In genomic region chr11:73384531-73384870, GRCh38 we compare ENCODE assay signal across 14 cellular contexts. TPM values are rescaled to one million over a fixed set of nuclear protein-coding genes. Genes with fewer than 3 reads are reported as not detected.
DNase-seq lines count a peak whose midpoint lies in the region; ATAC-seq and TF ChIP-seq lines count a peak whose summit lies in the region.
"Had no signal": no experiment of that assay in that cellular context is flagged by ENCODE, and none has a peak within 500 bp of the region (broad histone marks: within the 10 kb centered on the region; RNA-seq: fewer than 3 reads in every experiment).

No MANE protein-coding gene starts in this region.

- TF ChIP-seq CTCF in Peyer's patch (IDR thresholded peaks at IDR 0.05), result no peak
- TF ChIP-seq CTCF in glutamatergic neuron (IDR thresholded peaks at IDR 0.05; ENCODE audit: partially characterized antibody, unreplicated experiment), result no peak
- TF ChIP-seq CTCF in foreskin fibroblast (IDR thresholded peaks at IDR 0.05; ENCODE audit: low read depth, low read length), result no peak
- no peak for TF ChIP-seq CTCF in chondrocyte (IDR thresholded peaks at IDR 0.05)

- H3K4me3 ChIP-seq in Peyer's patch, result peak overlapping the region in 1 of 4 donors; percentile 15
- no peak overlapping the region for H3K4me3 ChIP-seq in foreskin fibroblast (ENCODE audit: low read depth in 1 of 2, low read length in 2 of 2)
- H3K4me3 ChIP-seq: lung had no signal

- no peaks in the 10 kb centered on the region for H3K36me3 ChIP-seq in Peyer's patch

- H3K27ac ChIP-seq in Peyer's patch, result peak overlapping the region; percentile 54 to 99 (median 69)

- H3K9me3 ChIP-seq in Peyer's patch, result no peaks in the 10 kb centered on the region

- H3K36me3 Mint-ChIP-seq in T-helper 1 cell treated with Interleukin-12 subunit alpha and Interleukin-12 subunit beta and Interleukin-4 antibody, amounts not matched to agents 30 μg/mL and 1 μg/mL, for 36 hours (ENCODE audit: low read depth), result peaks cover 3% of the 10 kb centered on the region
- no peaks in the 10 kb centered on the region for H3K36me3 Mint-ChIP-seq in glutamatergic neuron (ENCODE audit: unreplicated experiment)
- H3K36me3 Mint-ChIP-seq in stimulated activated memory B cell treated with anti-CD40 and anti-IgM and Interleukin-4, amounts not matched to agents 10 μg/mL and 1 μg/mL and 100 μg/mL, for 72 hours, result peaks cover 31% of the 10 kb centered on the region
- no peaks in the 10 kb centered on the region for H3K36me3 Mint-ChIP-seq in chondrocyte (ENCODE audit: low read depth)

- peaks cover 54% of the 10 kb centered on the region for H3K4me1 Mint-ChIP-seq in T-helper 1 cell treated with Interleukin-12 subunit alpha and Interleukin-12 subunit beta and Interleukin-4 antibody, amounts not matched to agents 30 μg/mL and 1 μg/mL, for 36 hours (ENCODE audit: low read depth)
- H3K4me1 Mint-ChIP-seq in glutamatergic neuron (ENCODE audit: low read depth, unreplicated experiment), result peaks cover 27% of the 10 kb centered on the region
- H3K4me1 Mint-ChIP-seq in stimulated activated memory B cell treated with anti-CD40 and anti-IgM and Interleukin-4, amounts not matched to agents 10 μg/mL and 1 μg/mL and 100 μg/mL, for 72 hours, result peaks cover 100% of the 10 kb centered on the region
- H3K4me1 Mint-ChIP-seq in chondrocyte (ENCODE audit: low read depth), result peaks cover 41% of the 10 kb centered on the region

- H3K9me3 Mint-ChIP-seq in T-helper 1 cell treated with Interleukin-12 subunit alpha and Interleukin-12 subunit beta and Interleukin-4 antibody, amounts not matched to agents 30 μg/mL and 1 μg/mL, for 36 hours, result no peaks in the 10 kb centered on the region
- peaks cover 5% of the 10 kb centered on the region for H3K9me3 Mint-ChIP-seq in glutamatergic neuron (ENCODE audit: unreplicated experiment)
- no peaks in the 10 kb centered on the region for H3K9me3 Mint-ChIP-seq in stimulated activated memory B cell treated with anti-CD40 and anti-IgM and Interleukin-4, amounts not matched to agents 10 μg/mL and 1 μg/mL and 100 μg/mL, for 72 hours
- no peaks in the 10 kb centered on the region for H3K9me3 Mint-ChIP-seq in chondrocyte (ENCODE audit: low read depth)

- no peaks in the 10 kb centered on the region for H3K27me3 Mint-ChIP-seq in T-helper 1 cell treated with Interleukin-12 subunit alpha and Interleukin-12 subunit beta and Interleukin-4 antibody, amounts not matched to agents 30 μg/mL and 1 μg/mL, for 36 hours (ENCODE audit: low read depth)
- H3K27me3 Mint-ChIP-seq in glutamatergic neuron (ENCODE audit: unreplicated experiment) (peaks cover 7% of the 10 kb centered on the region), chondrocyte (ENCODE audit: low read depth) (no peaks in the 10 kb centered on the region)
- H3K27me3 Mint-ChIP-seq in stimulated activated memory B cell treated with anti-CD40 and anti-IgM and Interleukin-4, amounts not matched to agents 10 μg/mL and 1 μg/mL and 100 μg/mL, for 72 hours, result no peaks in the 10 kb centered on the region

- no peak for ATAC-seq in stimulated activated memory B cell treated with anti-CD40 and anti-IgM and Interleukin-4, amounts not matched to agents 10 μg/mL and 1 μg/mL and 100 μg/mL, for 72 hours

- DNase-seq in T-helper 1 cell, result no peak
- DNase-seq in Peyer's patch, result no peak
- no peak for DNase-seq in glutamatergic neuron
- no peak for DNase-seq in foreskin fibroblast
- DNase-seq in chondrocyte (ENCODE audit: low spot score), result no peak
- no peak for DNase-seq in SIG-M5 (lab: John Stamatoyannopoulos, UW)
- DNase-seq: 8988T; cortex of kidney; NCI-H1694 treated with DMSO at 0.1 percent for 48 hours; NK-92 treated with Interleukin-12 subunit alpha and Interleukin-12 subunit beta, amount 100 ng/mL, for 24 hours; T-helper 9 cell had no signal

- peaks cover 0 to 87% (median 55%) of the 10 kb centered on the region in 4 donors for H3K4me1 ChIP-seq in Peyer's patch

- no peak for TF ChIP-seq POLR2A in Peyer's patch (IDR thresholded peaks at IDR 0.05)

- H3K27me3 ChIP-seq in Peyer's patch, result no peaks in the 10 kb centered on the region

- H3K27ac Mint-ChIP-seq in T-helper 1 cell treated with Interleukin-12 subunit alpha and Interleukin-12 subunit beta and Interleukin-4 antibody, amounts not matched to agents 30 μg/mL and 1 μg/mL, for 36 hours, result peak overlapping the region; percentile 78
- peak overlapping the region; percentile 5 for H3K27ac Mint-ChIP-seq in glutamatergic neuron (ENCODE audit: unreplicated experiment)
- H3K27ac Mint-ChIP-seq in stimulated activated memory B cell treated with anti-CD40 and anti-IgM and Interleukin-4, amounts not matched to agents 10 μg/mL and 1 μg/mL and 100 μg/mL, for 72 hours, result peak overlapping the region; percentile 90
- H3K27ac Mint-ChIP-seq in chondrocyte (ENCODE audit: unreplicated experiment), result no peak overlapping the region

- H3K4me3 Mint-ChIP-seq in T-helper 1 cell treated with Interleukin-12 subunit alpha and Interleukin-12 subunit beta and Interleukin-4 antibody, amounts not matched to agents 30 μg/mL and 1 μg/mL, for 36 hours, result peak overlapping the region; percentile 74
- no peak overlapping the region for H3K4me3 Mint-ChIP-seq in glutamatergic neuron (ENCODE audit: unreplicated experiment)
- peak overlapping the region; percentile 73 for H3K4me3 Mint-ChIP-seq in stimulated activated memory B cell treated with anti-CD40 and anti-IgM and Interleukin-4, amounts not matched to agents 10 μg/mL and 1 μg/mL and 100 μg/mL, for 72 hours
- no peak overlapping the region for H3K4me3 Mint-ChIP-seq in chondrocyte (ENCODE audit: unreplicated experiment)

RNA-seq across cellular contexts. Expression of gene RELT, which starts 8.3 kb away (rescaled TPM):
- total RNA-seq in Peyer's patch (10 to 100 TPM in 1 of 4 donors, 1 to 10 TPM in 3; 1.2 to 19.0 (median 4.7) TPM), glutamatergic neuron (ENCODE audit: unreplicated experiment) (9.2 TPM), chondrocyte (3.5 to 4.5 TPM (median 3.5 TPM) in 3 replicates)

Comparison
In these comparisons a context has a peak if more than half of its experiments do, and no peak if none do; other contexts are left out.
1. H3K4me3 Mint-ChIP-seq: peak in T-helper 1 cell treated with Interleukin-12 subunit alpha and Interleukin-12 subunit beta and Interleukin-4 antibody, amounts not matched to agents 30 μg/mL and 1 μg/mL, for 36 hours (single experiment) and stimulated activated memory B cell treated with anti-CD40 and anti-IgM and Interleukin-4, amounts not matched to agents 10 μg/mL and 1 μg/mL and 100 μg/mL, for 72 hours (single experiment); none in glutamatergic neuron (single experiment) and chondrocyte (single experiment).